ENCODE assay signal across 9 cellular contexts in genomic region chr6:142844065-142844755, GRCh38.
A peak's percentile ranks its signal among the peaks of the same experiment; 100 is the strongest.
DNase-seq lines count a peak whose midpoint lies in the region; ATAC-seq and TF ChIP-seq lines count a peak whose summit lies in the region.
"Had no signal": no experiment of that assay in that cellular context is flagged by ENCODE, and none has a peak within 500 bp of the region (broad histone marks: within the 10 kb centered on the region; RNA-seq: fewer than 3 reads in every experiment).

No MANE protein-coding gene starts in this region.

- peak overlapping the region in 5 of 11 experiments; percentile 7 to 74 (median 36); a peak in 3 of 22 replicates for H3K27ac ChIP-seq in BLaER1 treated with 17β-estradiol and CSF1 and Interleukin-3, amounts not matched to agents 10 nM and 100 nM

- H3K4me3 ChIP-seq in BLaER1 treated with 17β-estradiol and CSF1 and Interleukin-3, amounts not matched to agents 10 nM and 100 nM: no peak overlapping the region

- peaks cover 4% of the 10 kb centered on the region for H3K36me3 Mint-ChIP-seq in T-helper 2 cell treated with Interferon-gamma antibody and Interleukin-4, amounts not matched to agents 5 μg/mL and 100 μg/mL, for 36 hours (ENCODE audit: low read depth)
- H3K36me3 Mint-ChIP-seq in immature natural killer cell: no peaks in the 10 kb centered on the region

- H3K9me3 ChIP-seq in BLaER1 treated with 17β-estradiol and CSF1 and Interleukin-3, amounts not matched to agents 10 nM and 100 nM (replicated peaks in 1 of 11): peaks cover 0 to 5% (median 0%) of the 10 kb centered on the region in 11 experiments; a peak in 1 of 22 replicates
- H3K9me3 ChIP-seq: esophagus muscularis mucosa had no signal

- H3K36me3 ChIP-seq in BLaER1 treated with 17β-estradiol and CSF1 and Interleukin-3, amounts not matched to agents 10 nM and 100 nM: peaks cover 0 to 3% (median 0%) of the 10 kb centered on the region in 11 experiments; a peak in 2 of 22 replicates
- H3K36me3 ChIP-seq: esophagus muscularis mucosa had no signal

- peaks cover 4% of the 10 kb centered on the region for H3K27me3 Mint-ChIP-seq in T-helper 2 cell treated with Interferon-gamma antibody and Interleukin-4, amounts not matched to agents 5 μg/mL and 100 μg/mL, for 36 hours (ENCODE audit: low read depth)
- H3K27me3 Mint-ChIP-seq in immature natural killer cell (ENCODE audit: low read depth in 3 of 3): no peaks in the 10 kb centered on the region

- TF ChIP-seq CTCF in GM10266 (IDR thresholded peaks at IDR 0.05; ENCODE audit: control insufficient read depth, insufficient read depth, low read depth, missing control alignments): no peak

- no peak overlapping the region for H3K9ac ChIP-seq in BLaER1 treated with 17β-estradiol and CSF1 and Interleukin-3, amounts not matched to agents 10 nM and 100 nM

- H3K9me3 Mint-ChIP-seq in T-helper 2 cell treated with Interferon-gamma antibody and Interleukin-4, amounts not matched to agents 5 μg/mL and 100 μg/mL, for 36 hours: no peaks in the 10 kb centered on the region
- H3K9me3 Mint-ChIP-seq in immature natural killer cell: no peaks in the 10 kb centered on the region

- peak overlapping the region; percentile 82 for H3K4me3 Mint-ChIP-seq in T-helper 2 cell treated with Interferon-gamma antibody and Interleukin-4, amounts not matched to agents 5 μg/mL and 100 μg/mL, for 36 hours
- peak overlapping the region; percentile 57 to 95 (median 85) for H3K4me3 Mint-ChIP-seq in immature natural killer cell

- DNase-seq in T-helper 2 cell treated with Interferon-gamma antibody and Interleukin-4, amounts not matched to agents 5 μg/mL and 100 μg/mL, for 36 hours (ENCODE audit: low spot score): no peak
- DNase-seq in immature natural killer cell (no peak), GM10266 (ENCODE audit: extremely low spot score) (no peak), HUDEP-2 (lab: John Stamatoyannopoulos, UW; ENCODE audit: unreplicated experiment in 76 of 76) (no peak), NCI-H1105 (lab: John Stamatoyannopoulos, UW) (no peak)

- peak overlapping the region; percentile 81 for H3K27ac Mint-ChIP-seq in T-helper 2 cell treated with Interferon-gamma antibody and Interleukin-4, amounts not matched to agents 5 μg/mL and 100 μg/mL, for 36 hours
- H3K27ac Mint-ChIP-seq in immature natural killer cell: peak overlapping the region; percentile 3 to 92 (median 77)

- ATAC-seq in GM18873 (IDR thresholded peaks at IDR 0.05; ENCODE audit: low FRiP score, unreplicated experiment) (peak; percentile 27), GM21515 (IDR thresholded peaks at IDR 0.05; ENCODE audit: unreplicated experiment) (no peak)

- H3K4me1 ChIP-seq in BLaER1 treated with 17β-estradiol and CSF1 and Interleukin-3, amounts not matched to agents 10 nM and 100 nM: peaks cover 76 to 86% (median 80%) of the 10 kb centered on the region in 10 experiments

- H3K27me3 ChIP-seq in BLaER1 treated with 17β-estradiol and CSF1 and Interleukin-3, amounts not matched to agents 10 nM and 100 nM: no peaks in the 10 kb centered on the region
- H3K27me3 ChIP-seq: esophagus muscularis mucosa had no signal

- peaks cover 77% of the 10 kb centered on the region for H3K4me1 Mint-ChIP-seq in T-helper 2 cell treated with Interferon-gamma antibody and Interleukin-4, amounts not matched to agents 5 μg/mL and 100 μg/mL, for 36 hours (ENCODE audit: low read depth)
- H3K4me1 Mint-ChIP-seq in immature natural killer cell: peaks cover 50 to 61% of the 10 kb centered on the region in 2 donors

- H3K4me2 ChIP-seq in BLaER1 treated with 17β-estradiol and CSF1 and Interleukin-3, amounts not matched to agents 10 nM and 100 nM: peak overlapping the region; percentile 62 to 94 (median 86)

- H4K20me1 ChIP-seq in BLaER1 treated with 17β-estradiol and CSF1 and Interleukin-3, amounts not matched to agents 10 nM and 100 nM: peaks cover 0 to 63% (median 16%) of the 10 kb centered on the region in 11 experiments; a peak in 9 of 22 replicates
